8 cellular contexts compared by ENCODE assay signal in the genomic region with DNA sequence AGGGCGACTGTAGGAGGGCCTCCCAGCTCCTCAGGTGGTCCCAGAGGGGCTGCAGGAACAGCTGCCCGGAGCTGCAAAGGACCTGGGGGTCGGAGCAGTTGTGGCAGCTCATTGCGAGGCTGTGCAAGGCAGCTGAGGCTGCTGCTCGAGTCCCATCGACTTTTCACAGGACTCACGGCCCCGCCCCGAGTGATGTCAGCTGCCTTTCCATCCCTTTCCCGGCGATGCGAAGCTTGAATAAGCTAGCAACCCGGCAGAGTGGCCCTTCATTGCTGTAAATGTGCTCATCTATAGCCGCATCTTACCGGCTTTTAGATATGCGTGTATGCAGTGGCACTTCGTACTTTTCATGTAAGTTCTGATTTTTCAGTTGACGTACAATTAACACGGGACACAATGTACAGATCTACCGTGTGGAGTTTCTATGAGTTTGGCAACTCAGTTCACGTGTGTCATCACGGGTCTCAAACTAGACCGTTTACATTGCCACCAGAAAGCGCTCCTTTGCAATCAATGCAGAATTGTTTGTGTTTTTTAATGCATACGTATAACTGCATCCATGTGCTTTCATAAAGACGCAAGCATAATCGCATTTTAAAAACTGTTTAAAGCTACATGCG. TPM values are rescaled to one million over a fixed set of nuclear protein-coding genes. Genes with fewer than 3 reads are reported as not detected.
DNase-seq lines count a peak whose midpoint lies in the region; ATAC-seq and TF ChIP-seq lines count a peak whose summit lies in the region.

A gene with protein sequence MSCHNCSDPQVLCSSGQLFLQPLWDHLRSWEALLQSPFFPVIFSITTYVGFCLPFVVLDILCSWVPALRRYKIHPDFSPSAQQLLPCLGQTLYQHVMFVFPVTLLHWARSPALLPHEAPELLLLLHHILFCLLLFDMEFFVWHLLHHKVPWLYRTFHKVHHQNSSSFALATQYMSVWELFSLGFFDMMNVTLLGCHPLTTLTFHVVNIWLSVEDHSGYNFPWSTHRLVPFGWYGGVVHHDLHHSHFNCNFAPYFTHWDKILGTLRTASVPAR (minus strand): TSS at position 137 of the 620 bp plus-strand sequence. CDS start 25 bp downstream, at position 112.

- CTCF ChIA-PET in PC-3 (lab: Charles Lee): no interaction called here

- TF ChIP-seq EP300 in tibial nerve (IDR thresholded peaks at IDR 0.05): peak in 1 of 2 donors; percentile 66

- H3K4me1 ChIP-seq in PC-3 (ENCODE audit: insufficient read depth, low read length): no peaks in the 10 kb centered on the region
- peaks cover 32% of the 10 kb centered on the region for H3K4me1 ChIP-seq in adipocyte (ENCODE audit: control insufficient read depth, insufficient read depth, low read length)
- peaks cover 0 to 20% (median 8%) of the 10 kb centered on the region in 4 donors for H3K4me1 ChIP-seq in tibial nerve

- H3K4me2 ChIP-seq in PC-3 (ENCODE audit: low read length): peak within 1 kb of the TSS; percentile 60

- BruUV-seq in PC-3 (replicated peaks; lab: Mats Ljungman, UMichigan): no TSS peak

- no peak within 1 kb of the TSS; the same call in 1 of the 2 replicates for H3K4me3 ChIP-seq in PC-3 (ENCODE audit: low read length)
- H3K4me3 ChIP-seq in adipocyte (ENCODE audit: low read length): peak within 1 kb of the TSS; percentile 87
- peak within 1 kb of the TSS; percentile 27 to 55 (median 54) for H3K4me3 ChIP-seq in tibial nerve

- intact Hi-C loops in PC-3 (cut with micrococcal nuclease): no loop called here
- intact Hi-C loops in Right ventricle myocardium superior (cut with DNase I): no loop called here

- no peaks in the 10 kb centered on the region for H3K79me2 ChIP-seq in PC-3 (ENCODE audit: low read length)

- H3K9ac ChIP-seq in PC-3 (ENCODE audit: low read length) (no peak within 1 kb of the TSS), adipocyte (ENCODE audit: low read length) (peak within 1 kb of the TSS; percentile 83)

- H3K36me3 ChIP-seq in PC-3 (ENCODE audit: low read depth, low read length) (no peaks in the 10 kb centered on the region), adipocyte (ENCODE audit: control insufficient read depth, insufficient read depth, low read length, severe bottlenecking) (no peaks in the 10 kb centered on the region), tibial nerve (no peaks in the 10 kb centered on the region)

- ATAC-seq in GM18520 (IDR thresholded peaks at IDR 0.05; ENCODE audit: unreplicated experiment) (peak; percentile 34), PC-3 (peak; percentile 60), Right ventricle myocardium superior (ENCODE audit: poor library complexity) (peak; percentile 91), GM19328 (IDR thresholded peaks at IDR 0.05; ENCODE audit: unreplicated experiment) (no peak)

- no peaks in the 10 kb centered on the region for H3K9me2 ChIP-seq in PC-3 (replicated peaks; ENCODE audit: low read length)

- POLR2A ChIA-PET in PC-3 (lab: Charles Lee; ENCODE audit: unreplicated experiment): no interaction called here

- no peaks in the 10 kb centered on the region for H3F3A ChIP-seq in PC-3 (ENCODE audit: low read length, unreplicated experiment)

- H3K27me3 ChIP-seq in PC-3 (ENCODE audit: low read length): no peaks in the 10 kb centered on the region
- no peaks in the 10 kb centered on the region for H3K27me3 ChIP-seq in adipocyte (replicated peaks; ENCODE audit: control insufficient read depth, insufficient read depth, low read length)
- peaks cover 0 to 20% of the 10 kb centered on the region in 2 donors for H3K27me3 ChIP-seq in tibial nerve

- DNase-seq in A172 (ENCODE audit: low spot score) (peak; percentile 64), PC-3 (peak; percentile 14), adipocyte (ENCODE audit: low read depth) (peak; percentile 91), Right ventricle myocardium superior (peak; percentile 87), nucleus accumbens (lab: John Stamatoyannopoulos, UW) (peak in 51 of 56 donors; percentile 13 to 84 (median 61)), tibial nerve (ENCODE audit: low spot score in 2 of 2) (peak; percentile 67 to 81)

- WGBS in tibial nerve, 2 donors: 1% methylated on average over 26 to 28 of the region's 28 CpGs

- H2AFZ ChIP-seq in PC-3 (ENCODE audit: low read length): peak within 1 kb of the TSS; percentile 17; the same call in 1 of the 2 replicates

- no peaks in the 10 kb centered on the region for H4K20me1 ChIP-seq in PC-3 (ENCODE audit: low read length)

- TF ChIP-seq CTCF in PC-3 (conservative IDR thresholded peaks at IDR 0.05; ENCODE audit: low read depth, low read length) (no peak), tibial nerve (IDR thresholded peaks at IDR 0.05) (no peak)

- H3K9me3 ChIP-seq in PC-3 (ENCODE audit: low read length) (no peaks in the 10 kb centered on the region), adipocyte (ENCODE audit: control insufficient read depth, low read length) (no peaks in the 10 kb centered on the region), tibial nerve (no peaks in the 10 kb centered on the region)

- TF ChIP-seq POLR2A in tibial nerve (IDR thresholded peaks at IDR 0.05): peak in 1 of 2 donors; percentile 27

- H3K27ac ChIP-seq in PC-3 (ENCODE audit: low read length): no peak within 1 kb of the TSS
- H3K27ac ChIP-seq in tibial nerve: peak within 1 kb of the TSS; percentile 46 to 79 (median 64)

RNA-seq across cellular contexts. Expression of the gene that starts here (rescaled TPM):
- 0.09 TPM in 1 of 2 replicates, not detected in the other for total RNA-seq in A172 (2014; rRNA removed; shearing (Covaris generic))
- total RNA-seq in PC-3 (2014; rRNA removed) (not detected in 2 replicates), Right ventricle myocardium superior (0.22 TPM), tibial nerve (1 to 10 TPM in 2 of 4 donors, under 1 TPM in 2; 0.22 to 1.2 (median 0.92) TPM)

Comparison
In these comparisons a context has a peak if more than half of its experiments do, and no peak if none do; other contexts are left out.
1. Peak in DNase-seq in A172; RNA of the gene not detected or under 1 TPM.
2. Peak in DNase-seq, ATAC-seq and H3K4me2 ChIP-seq in PC-3; RNA of the gene not detected or under 1 TPM.
3. Peak in DNase-seq and ATAC-seq in Right ventricle myocardium superior; RNA of the gene not detected or under 1 TPM.
4. DNase-seq: peak in every context shown above with its lines; median percentile 91 in adipocyte; 87 in Right ventricle myocardium superior; 74 in tibial nerve; 64 in A172; 61 in nucleus accumbens; 14 in PC-3.